19 cellular contexts compared by ENCODE assay signal in genomic region chr7:100882769-100883526, GRCh38. TPM values are rescaled to one million over a fixed set of nuclear protein-coding genes. Genes with fewer than 3 reads are reported as not detected.
DNase-seq lines count a peak whose midpoint lies in the region; ATAC-seq and TF ChIP-seq lines count a peak whose summit lies in the region.
"Had no signal": no experiment of that assay in that cellular context is flagged by ENCODE, and none has a peak within 500 bp of the region (broad histone marks: within the 10 kb centered on the region; RNA-seq: fewer than 3 reads in every experiment).

No MANE protein-coding gene starts in this region.

- CTCF ChIA-PET in SK-N-SH (lab: Yijun Ruan, JAX) (interaction anchor here (3.3 kb wide), 1 partner anchor 12 kb away, joined by 18 read pairs; the partner anchor contains the start of gene ACHE), WTC11 (lab: Charles Lee) (interaction anchor here (0.6 to 0.7 kb wide), 2 partner anchors 55 to 334 kb away, joined by 3 read pairs; partner anchors contain the start of gene EPHB4)

- ATAC-seq in SK-N-SH treated with all-trans-retinoic acid at 6 μM for 48 hours (no peak), WTC11 (no peak)
- ATAC-seq: naive thymus-derived CD4-positive, alpha-beta T cell had no signal

- H3K9me3 ChIP-seq in SK-N-SH, result no peaks in the 10 kb centered on the region
- H3K9me3 ChIP-seq: prostate gland, transverse colon had no signal

- H3K9ac ChIP-seq in SK-N-SH, result no peak overlapping the region

- TF ChIP-seq CTCF in SK-N-SH (IDR thresholded peaks at IDR 0.05) (no peak), 22Rv1 (IDR thresholded peaks at IDR 0.05) (no peak), WTC11 (IDR thresholded peaks at IDR 0.05) (no peak), endothelial cell (IDR thresholded peaks at IDR 0.05; ENCODE audit: unreplicated experiment) (no peak)

- WGBS in SK-N-SH (ENCODE audit: low lambda C conversion rate), result 97% methylated on average over 24 of the region's 24 CpGs

- H3K4me2 ChIP-seq in SK-N-SH, result no peak overlapping the region

- H3K27ac Mint-ChIP-seq in WTC11, result peak overlapping the region; percentile 85
- peak overlapping the region; percentile 92 for H3K27ac Mint-ChIP-seq in endothelial cell (ENCODE audit: unreplicated experiment)

- H4K20me1 ChIP-seq in SK-N-SH (ENCODE audit: insufficient read depth), result peaks cover 45% of the 10 kb centered on the region

- peaks cover 78% of the 10 kb centered on the region for H3K79me2 ChIP-seq in SK-N-SH (ENCODE audit: insufficient read depth)

- no peaks in the 10 kb centered on the region for H3K27me3 Mint-ChIP-seq in WTC11 (ENCODE audit: low read depth)
- H3K27me3 Mint-ChIP-seq in endothelial cell (ENCODE audit: unreplicated experiment), result peaks cover 15% of the 10 kb centered on the region
- H3K27me3 Mint-ChIP-seq: naive thymus-derived CD4-positive, alpha-beta T cell had no signal

- DNase-seq in SK-N-SH (peak; percentile 32), WTC11 (ENCODE audit: low spot score) (no peak), endothelial cell (ENCODE audit: low spot score) (no peak), 8988T (no peak), NCI-H1417 treated with DMSO at 0.1 percent for 48 hours (lab: John Stamatoyannopoulos, UW) (no peak)
- DNase-seq in stimulated activated CD4-positive, alpha-beta T cell treated with anti-CD3 and anti-CD28 coated beads, Interleukin-2, amount 100 ng/mL, for 24 hours, result no peak
- DNase-seq: DND-41; effector CD8-positive, alpha-beta T cell; KG1; naive thymus-derived CD4-positive, alpha-beta T cell; NCI-H2107; NCI-H69; transverse colon had no signal

- POLR2A ChIA-PET in SK-N-SH (lab: Yijun Ruan, JAX), result no interaction called here
- POLR2A ChIA-PET in WTC11 (lab: Charles Lee), result no interaction called here

- no peaks in the 10 kb centered on the region for H3K9me3 Mint-ChIP-seq in WTC11
- H3K9me3 Mint-ChIP-seq in endothelial cell (ENCODE audit: unreplicated experiment), result no peaks in the 10 kb centered on the region

- H3K36me3 Mint-ChIP-seq in WTC11 (peaks cover 92% of the 10 kb centered on the region), endothelial cell (ENCODE audit: low read depth, unreplicated experiment) (peaks cover 76% of the 10 kb centered on the region)

- no peak for TF ChIP-seq EP300 in SK-N-SH (IDR thresholded peaks at IDR 0.05; ENCODE audit: borderline replicate concordance in 1 of 2, low read depth in 1 of 2, low read length in 1 of 2)

- H3K4me1 Mint-ChIP-seq in WTC11 (peaks cover 24% of the 10 kb centered on the region), endothelial cell (ENCODE audit: unreplicated experiment) (peaks cover 52% of the 10 kb centered on the region)

- H3F3A ChIP-seq in SK-N-SH (replicated peaks; ENCODE audit: insufficient read depth), result peaks cover 38% of the 10 kb centered on the region

- peaks cover 14 to 16% of the 10 kb centered on the region in 2 experiments; a peak in 2 of 4 replicates for H3K4me1 ChIP-seq in SK-N-SH (ENCODE audit: control insufficient read depth in 1 of 2, insufficient read depth in 2 of 2, low read depth in 1 of 2, low read length in 1 of 2)
- H3K4me1 ChIP-seq: prostate gland had no signal

- H3K9me2 ChIP-seq in SK-N-SH, result no peaks in the 10 kb centered on the region

- no peak overlapping the region for H3K27ac ChIP-seq in SK-N-SH (ENCODE audit: low read depth in 2 of 2, low read length in 1 of 2)
- H3K27ac ChIP-seq in 22Rv1, result peak overlapping the region; percentile 36
- H3K27ac ChIP-seq: transverse colon had no signal

- H3K4me3 ChIP-seq in SK-N-SH (ENCODE audit: low read depth in 2 of 2, low read length in 1 of 2), result no peak overlapping the region
- H3K4me3 ChIP-seq: lung, prostate gland, transverse colon had no signal

- H3K27me3 ChIP-seq in SK-N-SH (ENCODE audit: insufficient read depth), result no peaks in the 10 kb centered on the region
- H3K27me3 ChIP-seq: transverse colon had no signal

- H3K36me3 ChIP-seq in SK-N-SH (replicated peaks in 1 of 2; ENCODE audit: control insufficient read depth in 1 of 2, insufficient read depth in 2 of 2, low read length in 1 of 2), result peaks cover 77 to 83% of the 10 kb centered on the region in 2 experiments

- H2AFZ ChIP-seq in SK-N-SH (ENCODE audit: low read depth), result no peak overlapping the region

- no peak overlapping the region for H3K4me3 Mint-ChIP-seq in WTC11
- H3K4me3 Mint-ChIP-seq in endothelial cell (ENCODE audit: unreplicated experiment), result peak overlapping the region; percentile 88
- H3K4me3 Mint-ChIP-seq: CD14-positive monocyte; naive thymus-derived CD4-positive, alpha-beta T cell had no signal

- no peak for TF ChIP-seq RAD21 in SK-N-SH (IDR thresholded peaks at IDR 0.05; ENCODE audit: low read length)

TF ChIP-seq in SK-N-SH, 30 proteins besides CTCF, POLR2A, EP300 and RAD21:
- TF ChIP-seq MXI1 (IDR thresholded peaks at IDR 0.05; ENCODE audit: low read depth, low read length), result no peak
- TF ChIP-seq MEF2A (IDR thresholded peaks at IDR 0.05; ENCODE audit: borderline replicate concordance, low read depth), result no peak
- no peak for TF ChIP-seq TAF1 (IDR thresholded peaks at IDR 0.05; ENCODE audit: borderline replicate concordance, low read depth, low read length)

TF ChIP-seq in SK-N-SH treated with all-trans-retinoic acid at 6 μM for 48 hours, 23 proteins besides CTCF, POLR2A, EP300 and RAD21 (continues in another document):
- TF ChIP-seq ZFP3 (CRISPR knock-in tag; IDR thresholded peaks at IDR 0.05) (no peak), OSR1 (CRISPR knock-in tag; IDR thresholded peaks at IDR 0.05) (no peak), ZNF70 (CRISPR knock-in tag; IDR thresholded peaks at IDR 0.05) (no peak), PPARA (CRISPR knock-in tag; IDR thresholded peaks at IDR 0.05; ENCODE audit: borderline replicate concordance) (no peak), CSDC2 (CRISPR knock-in tag; IDR thresholded peaks at IDR 0.05) (no peak), TOX (CRISPR knock-in tag; IDR thresholded peaks at IDR 0.05; ENCODE audit: borderline replicate concordance) (no peak), CSRNP3 (CRISPR knock-in tag; IDR thresholded peaks at IDR 0.05) (no peak)

TF ChIP-seq in WTC11, 78 proteins besides CTCF, POLR2A, EP300 and RAD21:
- no peak for TF ChIP-seq SOX15 (CRISPR knock-in tag; IDR thresholded peaks at IDR 0.05)
- no peak for TF ChIP-seq TP53 (CRISPR knock-in tag; IDR thresholded peaks at IDR 0.05)
- no peak for TF ChIP-seq TEAD1 (CRISPR knock-in tag; IDR thresholded peaks at IDR 0.05)
- no peak for TF ChIP-seq ZNF138 (CRISPR knock-in tag; conservative IDR thresholded peaks at IDR 0.05)
- no peak for TF ChIP-seq ZNF317 (CRISPR knock-in tag; IDR thresholded peaks at IDR 0.05; ENCODE audit: borderline replicate concordance, low read depth)
- TF ChIP-seq MLX (CRISPR knock-in tag; IDR thresholded peaks at IDR 0.05), result no peak
- TF ChIP-seq PRRX2 (CRISPR knock-in tag; IDR thresholded peaks at IDR 0.05), result no peak
- no peak for TF ChIP-seq NFYB (CRISPR knock-in tag; conservative IDR thresholded peaks at IDR 0.05; ENCODE audit: low read depth)
- no peak for TF ChIP-seq EMX1 (CRISPR knock-in tag; IDR thresholded peaks at IDR 0.05)
- TF ChIP-seq NFATC4 (CRISPR knock-in tag; IDR thresholded peaks at IDR 0.05), result no peak

RNA-seq across cellular contexts. Expression of gene UFSP1, which starts 6.6 kb away (rescaled TPM):
- polyA plus RNA-seq in SK-N-SH (2012; rRNA removed), result 4.5 and 5.6 TPM in 2 replicates
- 2.4 and 3.4 TPM in 2 replicates for polyA plus RNA-seq in SK-N-SH (2012; cell fraction: cytosol; rRNA removed)
- polyA plus RNA-seq in SK-N-SH (2012; cell fraction: nucleus; rRNA removed), result 5.8 and 8.4 TPM in 2 replicates
- total RNA-seq in WTC11 (2021), result 3.9 to 4.8 TPM (median 4.6 TPM) in 3 replicates
- total RNA-seq in endothelial cell (ENCODE audit: unreplicated experiment), result 2.4 TPM

RNA-seq across cellular contexts. Expression of gene SRRT, which starts 8.0 kb away (rescaled TPM):
- polyA plus RNA-seq in SK-N-SH (2012; rRNA removed), result 76.5 and 92.7 TPM in 2 replicates
- polyA plus RNA-seq in SK-N-SH (2012; cell fraction: cytosol; rRNA removed), result 35.5 and 44.4 TPM in 2 replicates
- 460 and 556 TPM in 2 replicates for polyA plus RNA-seq in SK-N-SH (2012; cell fraction: nucleus; rRNA removed)
- total RNA-seq in WTC11 (2021), result 209 to 238 TPM (median 233 TPM) in 3 replicates
- total RNA-seq in endothelial cell (ENCODE audit: unreplicated experiment), result 173 TPM

RNA-seq across cellular contexts. Expression of gene ACHE, which starts 12.7 kb away (rescaled TPM):
- polyA plus RNA-seq in SK-N-SH (2012; rRNA removed), result 1.8 and 2.1 TPM in 2 replicates
- 0.51 and 0.93 TPM in 2 replicates for polyA plus RNA-seq in SK-N-SH (2012; cell fraction: cytosol; rRNA removed)
- polyA plus RNA-seq in SK-N-SH (2012; cell fraction: nucleus; rRNA removed), result 8.7 and 13.0 TPM in 2 replicates
- total RNA-seq in WTC11 (2021), result 6.4 to 7.7 TPM (median 6.6 TPM) in 3 replicates
- 3.0 TPM for total RNA-seq in endothelial cell (ENCODE audit: unreplicated experiment)
- total RNA-seq: bronchial epithelial cell had no signal
- polyA plus RNA-seq: CD14-positive monocyte; naive thymus-derived CD4-positive, alpha-beta T cell had no signal

RNA-seq across cellular contexts. Expression of gene TRIP6, which starts 15.8 kb away (rescaled TPM):
- 6.4 and 6.5 TPM in 2 replicates for polyA plus RNA-seq in SK-N-SH (2012; rRNA removed)
- 3.4 and 6.2 TPM in 2 replicates for polyA plus RNA-seq in SK-N-SH (2012; cell fraction: cytosol; rRNA removed)
- 19.7 and 20.9 TPM in 2 replicates for polyA plus RNA-seq in SK-N-SH (2012; cell fraction: nucleus; rRNA removed)
- total RNA-seq in WTC11 (2021) (128 to 140 TPM (median 130 TPM) in 3 replicates), endothelial cell (ENCODE audit: unreplicated experiment) (93.8 TPM)

RNA-seq across cellular contexts. Expression of gene SLC12A9, which starts 30.4 kb away (rescaled TPM):
- polyA plus RNA-seq in SK-N-SH (2012; rRNA removed), result 29.7 and 31.0 TPM in 2 replicates
- polyA plus RNA-seq in SK-N-SH (2012; cell fraction: cytosol; rRNA removed), result 8.1 and 13.3 TPM in 2 replicates
- 121 and 122 TPM in 2 replicates for polyA plus RNA-seq in SK-N-SH (2012; cell fraction: nucleus; rRNA removed)
- total RNA-seq in WTC11 (2021) (32.6 to 39.3 TPM (median 34.1 TPM) in 3 replicates), endothelial cell (ENCODE audit: unreplicated experiment) (60.5 TPM)
